In the genomic region with DNA sequence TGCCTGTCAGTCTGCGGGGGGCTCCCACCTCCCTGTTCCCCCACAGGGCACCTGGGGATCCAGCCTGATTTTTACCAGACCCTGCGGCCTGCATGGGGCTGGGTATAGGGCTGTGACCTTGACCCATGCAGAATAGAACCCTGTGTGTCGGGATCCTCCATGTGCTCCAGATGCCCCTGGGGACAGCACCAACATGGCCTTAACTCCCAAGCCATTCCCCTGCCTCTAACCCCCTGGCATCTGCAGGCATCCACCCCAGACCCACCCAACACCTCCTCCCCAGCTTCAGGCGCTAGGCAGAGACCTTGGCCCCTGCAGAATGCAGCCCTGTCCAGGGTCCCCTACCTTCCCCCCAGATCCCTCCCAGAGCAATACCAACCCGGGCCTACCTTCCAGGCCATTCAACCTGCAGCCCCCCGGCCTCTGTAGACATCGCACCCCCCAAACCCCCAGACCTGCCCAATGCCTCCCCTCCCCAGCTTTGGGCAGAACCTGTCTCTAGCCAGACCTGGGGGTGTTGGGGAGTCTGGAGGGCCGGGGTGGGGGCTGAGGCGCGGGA, we compare ENCODE assay signal across 1 cellular context.
TF ChIP-seq lines count a peak whose summit lies in the region.

No MANE protein-coding gene starts in this region.

TF ChIP-seq in GM12878, 131 proteins besides CTCF, POLR2A, EP300 and RAD21:
- no peak for TF ChIP-seq BCL11A (IDR thresholded peaks at IDR 0.05; ENCODE audit: low read depth, low read length)
- TF ChIP-seq, protein P1, sequence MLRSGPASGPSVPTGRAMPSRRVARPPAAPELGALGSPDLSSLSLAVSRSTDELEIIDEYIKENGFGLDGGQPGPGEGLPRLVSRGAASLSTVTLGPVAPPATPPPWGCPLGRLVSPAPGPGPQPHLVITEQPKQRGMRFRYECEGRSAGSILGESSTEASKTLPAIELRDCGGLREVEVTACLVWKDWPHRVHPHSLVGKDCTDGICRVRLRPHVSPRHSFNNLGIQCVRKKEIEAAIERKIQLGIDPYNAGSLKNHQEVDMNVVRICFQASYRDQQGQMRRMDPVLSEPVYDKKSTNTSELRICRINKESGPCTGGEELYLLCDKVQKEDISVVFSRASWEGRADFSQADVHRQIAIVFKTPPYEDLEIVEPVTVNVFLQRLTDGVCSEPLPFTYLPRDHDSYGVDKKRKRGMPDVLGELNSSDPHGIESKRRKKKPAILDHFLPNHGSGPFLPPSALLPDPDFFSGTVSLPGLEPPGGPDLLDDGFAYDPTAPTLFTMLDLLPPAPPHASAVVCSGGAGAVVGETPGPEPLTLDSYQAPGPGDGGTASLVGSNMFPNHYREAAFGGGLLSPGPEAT (IDR thresholded peaks at IDR 0.05; ENCODE audit: low read depth), result no peak
- no peak for TF ChIP-seq SUZ12 (IDR thresholded peaks at IDR 0.05; ENCODE audit: unreplicated experiment)
- TF ChIP-seq, protein P2, sequence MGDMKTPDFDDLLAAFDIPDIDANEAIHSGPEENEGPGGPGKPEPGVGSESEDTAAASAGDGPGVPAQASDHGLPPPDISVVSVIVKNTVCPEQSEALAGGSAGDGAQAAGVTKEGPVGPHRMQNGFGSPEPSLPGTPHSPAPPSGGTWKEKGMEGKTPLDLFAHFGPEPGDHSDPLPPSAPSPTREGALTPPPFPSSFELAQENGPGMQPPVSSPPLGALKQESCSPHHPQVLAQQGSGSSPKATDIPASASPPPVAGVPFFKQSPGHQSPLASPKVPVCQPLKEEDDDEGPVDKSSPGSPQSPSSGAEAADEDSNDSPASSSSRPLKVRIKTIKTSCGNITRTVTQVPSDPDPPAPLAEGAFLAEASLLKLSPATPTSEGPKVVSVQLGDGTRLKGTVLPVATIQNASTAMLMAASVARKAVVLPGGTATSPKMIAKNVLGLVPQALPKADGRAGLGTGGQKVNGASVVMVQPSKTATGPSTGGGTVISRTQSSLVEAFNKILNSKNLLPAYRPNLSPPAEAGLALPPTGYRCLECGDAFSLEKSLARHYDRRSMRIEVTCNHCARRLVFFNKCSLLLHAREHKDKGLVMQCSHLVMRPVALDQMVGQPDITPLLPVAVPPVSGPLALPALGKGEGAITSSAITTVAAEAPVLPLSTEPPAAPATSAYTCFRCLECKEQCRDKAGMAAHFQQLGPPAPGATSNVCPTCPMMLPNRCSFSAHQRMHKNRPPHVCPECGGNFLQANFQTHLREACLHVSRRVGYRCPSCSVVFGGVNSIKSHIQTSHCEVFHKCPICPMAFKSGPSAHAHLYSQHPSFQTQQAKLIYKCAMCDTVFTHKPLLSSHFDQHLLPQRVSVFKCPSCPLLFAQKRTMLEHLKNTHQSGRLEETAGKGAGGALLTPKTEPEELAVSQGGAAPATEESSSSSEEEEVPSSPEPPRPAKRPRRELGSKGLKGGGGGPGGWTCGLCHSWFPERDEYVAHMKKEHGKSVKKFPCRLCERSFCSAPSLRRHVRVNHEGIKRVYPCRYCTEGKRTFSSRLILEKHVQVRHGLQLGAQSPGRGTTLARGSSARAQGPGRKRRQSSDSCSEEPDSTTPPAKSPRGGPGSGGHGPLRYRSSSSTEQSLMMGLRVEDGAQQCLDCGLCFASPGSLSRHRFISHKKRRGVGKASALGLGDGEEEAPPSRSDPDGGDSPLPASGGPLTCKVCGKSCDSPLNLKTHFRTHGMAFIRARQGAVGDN (IDR thresholded peaks at IDR 0.05), result no peak
- TF ChIP-seq, protein P3, sequence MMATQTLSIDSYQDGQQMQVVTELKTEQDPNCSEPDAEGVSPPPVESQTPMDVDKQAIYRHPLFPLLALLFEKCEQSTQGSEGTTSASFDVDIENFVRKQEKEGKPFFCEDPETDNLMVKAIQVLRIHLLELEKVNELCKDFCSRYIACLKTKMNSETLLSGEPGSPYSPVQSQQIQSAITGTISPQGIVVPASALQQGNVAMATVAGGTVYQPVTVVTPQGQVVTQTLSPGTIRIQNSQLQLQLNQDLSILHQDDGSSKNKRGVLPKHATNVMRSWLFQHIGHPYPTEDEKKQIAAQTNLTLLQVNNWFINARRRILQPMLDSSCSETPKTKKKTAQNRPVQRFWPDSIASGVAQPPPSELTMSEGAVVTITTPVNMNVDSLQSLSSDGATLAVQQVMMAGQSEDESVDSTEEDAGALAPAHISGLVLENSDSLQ (IDR thresholded peaks at IDR 0.05), result no peak
- no peak for TF ChIP-seq MXI1 (IDR thresholded peaks at IDR 0.05; ENCODE audit: low read depth, low read length)
- no peak for TF ChIP-seq RCOR1 (conservative IDR thresholded peaks at IDR 0.05; ENCODE audit: low read depth, low read length)
- TF ChIP-seq CBX3 (IDR thresholded peaks at IDR 0.05; ENCODE audit: borderline replicate concordance, low read depth), result no peak
- no peak for TF ChIP-seq FOXK2 (IDR thresholded peaks at IDR 0.05)
- TF ChIP-seq, protein P4, sequence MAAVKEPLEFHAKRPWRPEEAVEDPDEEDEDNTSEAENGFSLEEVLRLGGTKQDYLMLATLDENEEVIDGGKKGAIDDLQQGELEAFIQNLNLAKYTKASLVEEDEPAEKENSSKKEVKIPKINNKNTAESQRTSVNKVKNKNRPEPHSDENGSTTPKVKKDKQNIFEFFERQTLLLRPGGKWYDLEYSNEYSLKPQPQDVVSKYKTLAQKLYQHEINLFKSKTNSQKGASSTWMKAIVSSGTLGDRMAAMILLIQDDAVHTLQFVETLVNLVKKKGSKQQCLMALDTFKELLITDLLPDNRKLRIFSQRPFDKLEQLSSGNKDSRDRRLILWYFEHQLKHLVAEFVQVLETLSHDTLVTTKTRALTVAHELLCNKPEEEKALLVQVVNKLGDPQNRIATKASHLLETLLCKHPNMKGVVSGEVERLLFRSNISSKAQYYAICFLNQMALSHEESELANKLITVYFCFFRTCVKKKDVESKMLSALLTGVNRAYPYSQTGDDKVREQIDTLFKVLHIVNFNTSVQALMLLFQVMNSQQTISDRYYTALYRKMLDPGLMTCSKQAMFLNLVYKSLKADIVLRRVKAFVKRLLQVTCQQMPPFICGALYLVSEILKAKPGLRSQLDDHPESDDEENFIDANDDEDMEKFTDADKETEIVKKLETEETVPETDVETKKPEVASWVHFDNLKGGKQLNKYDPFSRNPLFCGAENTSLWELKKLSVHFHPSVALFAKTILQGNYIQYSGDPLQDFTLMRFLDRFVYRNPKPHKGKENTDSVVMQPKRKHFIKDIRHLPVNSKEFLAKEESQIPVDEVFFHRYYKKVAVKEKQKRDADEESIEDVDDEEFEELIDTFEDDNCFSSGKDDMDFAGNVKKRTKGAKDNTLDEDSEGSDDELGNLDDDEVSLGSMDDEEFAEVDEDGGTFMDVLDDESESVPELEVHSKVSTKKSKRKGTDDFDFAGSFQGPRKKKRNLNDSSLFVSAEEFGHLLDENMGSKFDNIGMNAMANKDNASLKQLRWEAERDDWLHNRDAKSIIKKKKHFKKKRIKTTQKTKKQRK (IDR thresholded peaks at IDR 0.05; ENCODE audit: low read depth, low read length), result no peak
- TF ChIP-seq, protein P5, sequence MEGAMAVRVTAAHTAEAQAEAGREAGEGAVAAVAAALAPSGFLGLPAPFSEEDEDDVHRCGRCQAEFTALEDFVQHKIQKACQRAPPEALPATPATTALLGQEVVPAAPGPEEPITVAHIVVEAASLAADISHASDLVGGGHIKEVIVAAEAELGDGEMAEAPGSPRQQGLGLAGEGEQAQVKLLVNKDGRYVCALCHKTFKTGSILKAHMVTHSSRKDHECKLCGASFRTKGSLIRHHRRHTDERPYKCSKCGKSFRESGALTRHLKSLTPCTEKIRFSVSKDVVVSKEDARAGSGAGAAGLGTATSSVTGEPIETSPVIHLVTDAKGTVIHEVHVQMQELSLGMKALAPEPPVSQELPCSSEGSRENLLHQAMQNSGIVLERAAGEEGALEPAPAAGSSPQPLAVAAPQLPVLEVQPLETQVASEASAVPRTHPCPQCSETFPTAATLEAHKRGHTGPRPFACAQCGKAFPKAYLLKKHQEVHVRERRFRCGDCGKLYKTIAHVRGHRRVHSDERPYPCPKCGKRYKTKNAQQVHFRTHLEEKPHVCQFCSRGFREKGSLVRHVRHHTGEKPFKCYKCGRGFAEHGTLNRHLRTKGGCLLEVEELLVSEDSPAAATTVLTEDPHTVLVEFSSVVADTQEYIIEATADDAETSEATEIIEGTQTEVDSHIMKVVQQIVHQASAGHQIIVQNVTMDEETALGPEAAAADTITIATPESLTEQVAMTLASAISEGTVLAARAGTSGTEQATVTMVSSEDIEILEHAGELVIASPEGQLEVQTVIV (IDR thresholded peaks at IDR 0.05; ENCODE audit: borderline replicate concordance, partially characterized antibody), result no peak
- TF ChIP-seq KAT2A (conservative IDR thresholded peaks at IDR 0.05; ENCODE audit: control insufficient read depth, low read depth, low read length), result no peak
- no peak for TF ChIP-seq BACH1 (IDR thresholded peaks at IDR 0.05; ENCODE audit: borderline replicate concordance)
TF ChIP-seq in GM12878: peak in this region for 0.
